Comparison of ENCODE assay signal across 16 cellular contexts in the genomic region with DNA sequence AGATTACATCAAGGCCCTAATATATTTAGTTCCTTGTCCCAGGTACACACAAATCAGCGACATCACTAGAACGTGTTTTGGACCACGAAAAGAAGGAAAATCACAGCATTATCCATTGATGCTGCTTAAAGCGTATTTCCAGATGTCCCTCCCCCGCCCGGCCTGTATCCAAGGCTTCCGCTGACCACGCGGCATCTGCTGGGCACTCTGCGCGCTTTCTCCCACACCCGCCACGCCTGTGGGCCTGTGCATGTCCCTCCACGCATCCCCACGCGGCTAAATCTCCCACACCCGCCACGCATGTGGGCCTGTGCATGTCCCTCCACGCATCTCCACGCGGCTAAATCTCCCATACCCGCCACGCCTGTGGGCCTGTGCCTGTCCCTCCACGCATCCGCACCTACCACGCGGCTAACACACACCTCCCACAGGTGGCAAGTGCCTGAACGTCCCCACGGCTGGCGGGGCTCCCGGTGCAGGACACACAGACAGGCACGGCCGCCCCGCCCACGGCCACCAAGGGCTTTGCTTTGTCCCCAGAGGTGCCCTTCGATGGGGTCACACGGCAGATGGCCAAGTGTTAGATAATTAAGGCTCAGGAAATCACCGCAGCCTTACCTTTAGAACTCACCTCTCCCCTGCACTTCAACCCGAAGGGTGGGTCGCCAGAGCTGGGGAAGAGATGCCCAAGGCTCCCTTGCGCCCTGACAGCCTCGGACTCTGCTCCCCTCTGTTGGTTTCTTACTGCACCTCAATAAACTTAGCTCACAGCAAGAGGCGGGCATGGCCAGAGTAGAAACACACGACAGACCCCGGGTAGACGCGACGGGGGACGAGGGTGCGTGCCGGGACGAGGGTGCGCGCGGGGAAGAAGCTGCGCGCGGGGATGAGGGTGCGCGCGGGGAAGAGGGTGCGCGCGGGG. TPM values are rescaled to one million over a fixed set of nuclear protein-coding genes. Genes with fewer than 3 reads are reported as not detected.
DNase-seq lines count a peak whose midpoint lies in the region; ATAC-seq, FAIRE-seq and TF ChIP-seq lines count a peak whose summit lies in the region.
"Had no signal": no experiment of that assay in that cellular context is flagged by ENCODE, and none has a peak within 500 bp of the region (broad histone marks: within the 10 kb centered on the region; RNA-seq: fewer than 3 reads in every experiment).

No MANE protein-coding gene starts in this region.

- H3K9me1 ChIP-seq in K562 (ENCODE audit: control insufficient read depth, insufficient read depth, low read length): no peaks in the 10 kb centered on the region

- no peak for TF ChIP-seq CTCF in HEK293 (tag by site-specific recombination; IDR thresholded peaks at IDR 0.05)
- TF ChIP-seq CTCF in K562 (IDR thresholded peaks at IDR 0.05 in 2 of 3, conservative IDR thresholded peaks at IDR 0.05 in 1 of 3; ENCODE audit: insufficient read depth in 2 of 3, low read depth in 1 of 3, low read length in 3 of 3): no peak
- TF ChIP-seq CTCF in omental fat pad (IDR thresholded peaks at IDR 0.05): no peak

- no peak overlapping the region; a peak in 1 of 4 replicates for H3K9ac ChIP-seq in K562 (ENCODE audit: insufficient read depth in 1 of 2, low read depth in 2 of 2, low read length in 2 of 2)

- POLR2A ChIA-PET in HEK293 (lab: Yijun Ruan, JAX): no interaction called here
- POLR2A ChIA-PET in K562 (lab: Yijun Ruan, JAX): no interaction called here

- no peak overlapping the region for H3K4me3 Mint-ChIP-seq in stimulated activated memory B cell treated with anti-CD40 and anti-IgM and Interleukin-4, amounts not matched to agents 10 μg/mL and 1 μg/mL and 100 μg/mL, for 72 hours
- H3K4me3 Mint-ChIP-seq: CD4-positive, alpha-beta memory T cell; GM23338; HFFc6 had no signal

- no peak for FAIRE-seq in K562 (lab: Jason Lieb, UNC)

- no peaks in the 10 kb centered on the region for H3K36me3 Mint-ChIP-seq in stimulated activated memory B cell treated with anti-CD40 and anti-IgM and Interleukin-4, amounts not matched to agents 10 μg/mL and 1 μg/mL and 100 μg/mL, for 72 hours
- H3K36me3 Mint-ChIP-seq: CD4-positive, alpha-beta memory T cell had no signal

- H3K36me3 ChIP-seq in HEK293 (ENCODE audit: control insufficient read depth in 2 of 2, insufficient read depth in 1 of 2, low read length in 2 of 2) (peaks cover 0 to 3% of the 10 kb centered on the region in 2 experiments; a peak in 1 of 3 replicates), K562 (ENCODE audit: control insufficient read depth, insufficient read depth, low read length) (no peaks in the 10 kb centered on the region)

- BruUV-seq in K562 (replicated peaks; lab: Mats Ljungman, UMichigan): no TSS peak

- no peak overlapping the region for H3K27ac ChIP-seq in HEK293 (ENCODE audit: extremely low read depth, low read depth, low read length)
- H3K27ac ChIP-seq in K562 (ENCODE audit: extremely low read depth, low read depth, low read length): no peak overlapping the region

- H4K20me1 ChIP-seq in K562 (replicated peaks; ENCODE audit: control insufficient read depth, insufficient read depth, low read length): 0 out of 2 replicates have a peak, but pooled peaks cover 3% of the 10 kb centered on the region

- no peak overlapping the region for H3K27ac Mint-ChIP-seq in stimulated activated memory B cell treated with anti-CD40 and anti-IgM and Interleukin-4, amounts not matched to agents 10 μg/mL and 1 μg/mL and 100 μg/mL, for 72 hours
- H3K27ac Mint-ChIP-seq: CD4-positive, alpha-beta memory T cell; GM23338; HFFc6 had no signal

- H3K79me2 ChIP-seq in K562 (ENCODE audit: control insufficient read depth, insufficient read depth, low read length): no peaks in the 10 kb centered on the region

- WGBS in K562 (ENCODE audit: insufficient coverage, low coverage, missing lambda C conversion rate): 8% methylated on average over 52 of the region's 64 CpGs

- peaks cover 34% of the 10 kb centered on the region for H3K27me3 Mint-ChIP-seq in stimulated activated memory B cell treated with anti-CD40 and anti-IgM and Interleukin-4, amounts not matched to agents 10 μg/mL and 1 μg/mL and 100 μg/mL, for 72 hours

- H3K4me2 ChIP-seq in K562 (ENCODE audit: insufficient read depth, low read length): no peak overlapping the region
- H3K4me2 ChIP-seq: GM23338 had no signal

- no peak for ATAC-seq in K562
- ATAC-seq in stimulated activated memory B cell treated with anti-CD40 and anti-IgM and Interleukin-4, amounts not matched to agents 10 μg/mL and 1 μg/mL and 100 μg/mL, for 72 hours: peak; percentile 35
- ATAC-seq in omental fat pad (ENCODE audit: low FRiP score): no peak
- no peak for ATAC-seq in GM21526 (IDR thresholded peaks at IDR 0.05; ENCODE audit: low FRiP score, unreplicated experiment)
- no peak for ATAC-seq in GM19351 (IDR thresholded peaks at IDR 0.05; ENCODE audit: unreplicated experiment)
- ATAC-seq: GM23338 had no signal

- TF ChIP-seq EP300 in K562 (IDR thresholded peaks at IDR 0.05; ENCODE audit: low read length): no peak

- H3K4me3 ChIP-seq in HEK293 (ENCODE audit: low read depth, low read length): no peak overlapping the region
- no peak overlapping the region for H3K4me3 ChIP-seq in K562
- H3K4me3 ChIP-seq: GM23338 had no signal

- no peaks in the 10 kb centered on the region for H3K4me1 Mint-ChIP-seq in stimulated activated memory B cell treated with anti-CD40 and anti-IgM and Interleukin-4, amounts not matched to agents 10 μg/mL and 1 μg/mL and 100 μg/mL, for 72 hours

- intact Hi-C loops in K562 (cut with micrococcal nuclease): no loop called here

- in situ Hi-C loops in K562 (cut with MboI): no loop called here

- TF ChIP-seq POLR2A in K562 (conservative IDR thresholded peaks at IDR 0.05): no peak

- no peak overlapping the region for H2AFZ ChIP-seq in K562 (ENCODE audit: low read depth, low read length)
- H2AFZ ChIP-seq: GM23338 had no signal

- no peaks in the 10 kb centered on the region for H3K4me1 ChIP-seq in HEK293 (ENCODE audit: control insufficient read depth, insufficient read depth, low read length)
- H3K4me1 ChIP-seq in K562 (replicated peaks in 1 of 2; ENCODE audit: control insufficient read depth in 2 of 2, insufficient read depth in 2 of 2, low read length in 2 of 2): peaks cover 0 to 4% of the 10 kb centered on the region in 2 experiments; a peak in 2 of 5 replicates

- no peaks in the 10 kb centered on the region for H3K9me3 ChIP-seq in HEK293 (ENCODE audit: control insufficient read depth, insufficient read depth, low read depth, low read length)
- no peaks in the 10 kb centered on the region; the same call in none of the 2 replicates for H3K9me3 ChIP-seq in K562 (replicated peaks; ENCODE audit: control insufficient read depth, insufficient read depth, low read depth, low read length)

- peaks cover 6% of the 10 kb centered on the region for H3K9me3 Mint-ChIP-seq in stimulated activated memory B cell treated with anti-CD40 and anti-IgM and Interleukin-4, amounts not matched to agents 10 μg/mL and 1 μg/mL and 100 μg/mL, for 72 hours
- H3K9me3 Mint-ChIP-seq: CD4-positive, alpha-beta memory T cell had no signal

- DNase-seq in K562 (ENCODE audit: extremely low read depth in 1 of 4, low spot score in 3 of 4): no peak
- peak; percentile 87 for DNase-seq in mesenteric fat pad (ENCODE audit: low spot score)
- no peak for DNase-seq in omental fat pad (ENCODE audit: low spot score)
- DNase-seq in DMS79 (lab: John Stamatoyannopoulos, UW): no peak
- DNase-seq: CD4-positive, alpha-beta memory T cell; HFFc6; KBM-7; NCI-H1092; NCI-H2081 treated with DMSO at 0.1 percent for 48 hours; NCI-H510A treated with DMSO at 0.1 percent for 48 hours; NCI-H82 had no signal

- CTCF ChIA-PET in HEK293 (lab: Yijun Ruan, JAX): no interaction called here
- CTCF ChIA-PET in K562 (lab: Yijun Ruan, JAX; ENCODE audit: low intra/inter-chr PET ratio): no interaction called here

- peaks cover 35 to 62% of the 10 kb centered on the region in 2 experiments for H3K27me3 ChIP-seq in K562 (ENCODE audit: control insufficient read depth in 2 of 2, insufficient read depth in 2 of 2, low read length in 2 of 2)

- TF ChIP-seq RAD21 in K562 (CRISPR knock-in tag; conservative IDR thresholded peaks at IDR 0.05 in 1 of 2, IDR thresholded peaks at IDR 0.05 in 1 of 2): no peak

TF ChIP-seq in HEK293, 187 proteins besides CTCF, POLR2A, EP300 and RAD21:
- TF ChIP-seq ZNF133 (tag by site-specific recombination; IDR thresholded peaks at IDR 0.05): peak; percentile 67; the same call in 1 of the 2 replicates
- no peak for TF ChIP-seq ZFP41 (tag by site-specific recombination; IDR thresholded peaks at IDR 0.05; ENCODE audit: borderline replicate concordance)

TF ChIP-seq in K562, 482 proteins besides CTCF, POLR2A, EP300 and RAD21:
- TF ChIP-seq SAFB (IDR thresholded peaks at IDR 0.05; ENCODE audit: borderline replicate concordance, low read depth, low read length) (0 out of 2 replicates have a peak, but pooled peaks have one; percentile 39), ETS2 (tag; IDR thresholded peaks at IDR 0.05; ENCODE audit: borderline replicate concordance, poor library complexity, severe bottlenecking) (no peak)

RNA-seq across cellular contexts. Expression of a gene that starts 49.5 kb away (rescaled TPM):
- total RNA-seq in K562 (2011; cell fraction: chromatin; rRNA removed; ENCODE audit: low replicate concordance): not detected in 2 replicates
- not detected in 2 replicates for total RNA-seq in K562 (2011; cell fraction: nucleolus; rRNA removed)
- total RNA-seq in K562 (2011; cell fraction: nucleoplasm; rRNA removed): not detected in 2 replicates
- total RNA-seq in K562 (2014; rRNA removed) (not detected in 2 replicates), K562 (2014; rRNA removed; fragmentation: Illumina TruSeq; extraction: Trizol) (not detected in 2 replicates), K562 (2015; rRNA removed; fragmentation: Illumina TruSeq; extraction: Trizol) (not detected in 2 replicates), K562 (2021) (0.09 TPM in 1 of 2 replicates, not detected in the other), mesenteric fat pad (38.5 TPM), omental fat pad (10 to 100 TPM; 19.7 to 56.5 (median 31.1) TPM)
- polyA plus RNA-seq in K562 (2011; rRNA removed) (not detected in 2 replicates), K562 (2014; fragmentation: Illumina TruSeq; extraction: Trizol) (not detected in 2 replicates), K562 (2014; fragmentation: Nextera tagmentation; extraction: Ambion mirVana) (under 1 TPM in 1 of 2 experiments, not detected in 1; 0.01 TPM), K562 (2014; rRNA removed) (not detected in 2 replicates)
- not detected in 2 replicates for polyA plus RNA-seq in K562 (2011; cell fraction: cytosol; rRNA removed)
- polyA plus RNA-seq in K562 (2011; cell fraction: nucleus; rRNA removed): not detected in 2 replicates
- polyA plus RNA-seq in K562 (2012): 0.01 and 0.03 TPM in 2 replicates
- polyA minus RNA-seq in K562 (2011; rRNA and poly(A)+ RNA removed): not detected in 2 replicates
- polyA minus RNA-seq in K562 (2011; cell fraction: cytosol; rRNA and poly(A)+ RNA removed): not detected in 2 replicates
- not detected in 2 replicates for polyA minus RNA-seq in K562 (2011; cell fraction: nucleus; rRNA and poly(A)+ RNA removed)

Comparison
In these comparisons a context has a peak if more than half of its experiments do, and no peak if none do; other contexts are left out.
1. RNA of a gene that starts 49.5 kb away (total RNA-seq): 38.5 TPM in mesenteric fat pad (single experiment) and 19.7 to 56.5 TPM in omental fat pad; 0.09 TPM in K562; every median in the first group is over 10 times any median in the second.